1 cellular context compared by ENCODE assay signal in genomic region chr1:185156854-185157598, GRCh38.
A peak's percentile ranks its signal among the peaks of the same experiment; 100 is the strongest.
TF ChIP-seq lines count a peak whose summit lies in the region.

SWT1 (plus strand) TSS chr1:185157167; CDS start chr1:185160842, 3,675 bp downstream.
TRMT1L (minus strand) TSS chr1:185156953; CDS start chr1:185156712, 241 bp downstream.

TF ChIP-seq in WTC11, 78 proteins besides CTCF, POLR2A, EP300 and RAD21 (continued from another document):
- no peak for TF ChIP-seq ATF6 (CRISPR knock-in tag; IDR thresholded peaks at IDR 0.05)
- TF ChIP-seq FOXP4 (CRISPR knock-in tag; IDR thresholded peaks at IDR 0.05), result 0 out of 2 replicates have a peak, but pooled peaks have one; percentile 27
- peak; percentile 89 for TF ChIP-seq NR2C2 (CRISPR knock-in tag; IDR thresholded peaks at IDR 0.05)
- TF ChIP-seq AFF4 (CRISPR knock-in tag; IDR thresholded peaks at IDR 0.05; ENCODE audit: borderline replicate concordance), result no peak
- TF ChIP-seq KAT7 (CRISPR knock-in tag; IDR thresholded peaks at IDR 0.05; ENCODE audit: borderline replicate concordance), result no peak
- 0 out of 2 replicates have a peak, but pooled peaks have one; percentile 50 for TF ChIP-seq ARID4B (CRISPR knock-in tag; IDR thresholded peaks at IDR 0.05; ENCODE audit: borderline replicate concordance)
- TF ChIP-seq TEAD1 (CRISPR knock-in tag; IDR thresholded peaks at IDR 0.05), result peak; percentile 49
- TF ChIP-seq ZMAT4 (CRISPR knock-in tag; IDR thresholded peaks at IDR 0.05), result no peak
TF ChIP-seq in WTC11: peak in this region for 8.
